8 cellular contexts compared by ENCODE assay signal in the genomic region with DNA sequence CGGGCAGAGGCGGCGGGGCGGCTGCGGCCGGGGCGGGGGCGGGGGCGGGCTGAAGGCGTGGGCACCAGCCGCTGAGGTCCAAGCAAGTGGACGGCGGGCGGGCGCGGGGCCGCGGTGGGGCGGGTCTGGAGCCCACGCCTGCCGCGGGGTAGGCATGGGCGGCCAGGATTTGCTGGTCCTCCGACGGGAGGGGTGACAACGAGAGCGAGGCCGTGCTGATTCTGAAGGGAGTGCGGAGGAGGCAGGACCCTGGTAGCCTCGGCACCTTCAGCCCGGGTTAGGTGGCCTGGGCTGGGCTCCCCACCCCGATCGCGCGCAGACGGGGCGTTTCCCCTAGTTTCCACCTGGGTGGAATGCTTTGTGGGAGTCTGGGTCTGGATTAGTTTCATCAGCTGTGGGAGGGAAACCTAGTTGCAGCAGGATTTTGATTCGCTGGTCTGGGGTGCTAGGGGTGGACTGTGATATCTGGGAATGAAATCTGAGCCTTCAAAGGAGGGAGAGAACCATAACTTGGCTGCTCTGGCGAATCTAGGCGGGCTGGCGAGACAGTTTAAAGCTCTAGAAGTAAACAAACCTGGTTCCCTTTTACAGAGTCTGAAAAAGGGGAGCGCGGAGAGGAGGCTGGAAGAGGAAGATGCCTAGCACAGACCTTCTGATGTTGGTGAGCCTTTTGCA. TPM values are rescaled to one million over a fixed set of nuclear protein-coding genes. Genes with fewer than 3 reads are reported as not detected.
A peak's percentile ranks its signal among the peaks of the same experiment; 100 is the strongest.
DNase-seq lines count a peak whose midpoint lies in the region; ATAC-seq, FAIRE-seq and TF ChIP-seq lines count a peak whose summit lies in the region.

No MANE protein-coding gene starts in this region.

- no peaks in the 10 kb centered on the region for H3K27me3 Mint-ChIP-seq in activated CD8-positive, alpha-beta memory T cell treated with anti-CD3 and anti-CD28 coated beads, Interleukin-2, amount 10 ng/mL, durations not matched to agents 7 days and 5 days

- H3K27ac ChIP-seq in AG04450 (ENCODE audit: low read depth, low read length): peak overlapping the region; percentile 95
- peak overlapping the region; percentile 34; the same call in 1 of the 2 replicates for H3K27ac ChIP-seq in H1 (ENCODE audit: low read depth, low read length)

- H3K14ac ChIP-seq in H1 (ENCODE audit: insufficient read length): no peak overlapping the region

- H3K9me3 Mint-ChIP-seq in activated CD8-positive, alpha-beta memory T cell treated with anti-CD3 and anti-CD28 coated beads, Interleukin-2, amount 10 ng/mL, durations not matched to agents 7 days and 5 days (ENCODE audit: low read depth): no peaks in the 10 kb centered on the region

- H2BK15ac ChIP-seq in H1 (ENCODE audit: low read length): no peak overlapping the region

- H4K20me1 ChIP-seq in H1 (replicated peaks in 1 of 2; ENCODE audit: control insufficient read depth in 1 of 2, insufficient read depth in 2 of 2, low read length in 2 of 2): peaks cover 0 to 4% of the 10 kb centered on the region in 2 experiments

- no peak for TF ChIP-seq RAD21 in H1 (IDR thresholded peaks at IDR 0.05 in 1 of 2, conservative IDR thresholded peaks at IDR 0.05 in 1 of 2; ENCODE audit: low read depth in 2 of 2, low read length in 2 of 2)

- CTCF ChIA-PET in AG04450 (lab: Charles Lee) (interaction anchor here (0.6 to 3.6 kb wide), 11 partner anchors 11 to 267 kb away, joined by 3 to 16 read pairs (median 3); no protein-coding TSS in a partner anchor), H1 (lab: Charles Lee; ENCODE audit: partially characterized antibody) (interaction anchor here (0.8 to 2.6 kb wide), 12 partner anchors 11 to 308 kb away, joined by 3 to 7 read pairs (median 4); no protein-coding TSS in a partner anchor)
- CTCF ChIA-PET in activated CD8-positive, alpha-beta memory T cell treated with anti-CD3 and anti-CD28 coated beads, Interleukin-2, amount 10 ng/mL, durations not matched to agents 7 days and 5 days (lab: Charles Lee): interaction anchor here (0.7 to 3.8 kb wide), 13 partner anchors 10 to 411 kb away, joined by 3 to 33 read pairs (median 4); no protein-coding TSS in a partner anchor

- no peak overlapping the region for H2BK120ac ChIP-seq in H1 (replicated peaks; ENCODE audit: low read depth, low read length)

- H3K4me2 ChIP-seq in H1 (ENCODE audit: insufficient read depth in 1 of 2, low read depth in 2 of 2, low read length in 2 of 2): peak overlapping the region; percentile 58 to 71

- peak overlapping the region; percentile 82 for H4K91ac ChIP-seq in H1 (replicated peaks; ENCODE audit: insufficient read length, low read length)

- no peak for TF ChIP-seq CTCF in AG04450 (IDR thresholded peaks at IDR 0.05; ENCODE audit: low read depth, low read length)
- TF ChIP-seq CTCF in H1 (IDR thresholded peaks at IDR 0.05; ENCODE audit: control extremely low read depth in 1 of 3, insufficient read depth in 1 of 3, low read depth in 1 of 3, low read length in 3 of 3): no peak

- no peak overlapping the region for H3K23ac ChIP-seq in H1 (ENCODE audit: insufficient read length)

- H3K36me3 ChIP-seq in H1 (ENCODE audit: control insufficient read depth in 2 of 4, insufficient read depth in 4 of 4, low read length in 3 of 4): peaks cover 2 to 21% (median 5%) of the 10 kb centered on the region in 4 experiments; a peak in 4 of 8 replicates

- peak; percentile 75 for DNase-seq in AG04450 (ENCODE audit: low read depth, low spot score)
- peak; percentile 25 for DNase-seq in NCI-H526 treated with DMSO at 0.1 percent for 48 hours (lab: John Stamatoyannopoulos, UW)
- DNase-seq in activated CD8-positive, alpha-beta memory T cell treated with anti-CD3 and anti-CD28 coated beads, Interleukin-2, amount 10 ng/mL, durations not matched to agents 7 days and 5 days: peak; percentile 60
- peak in 1 of 2 experiments; percentile 76 for DNase-seq in H1 (ENCODE audit: low read depth in 1 of 2, low spot score in 2 of 2)
- DNase-seq in medulla oblongata (ENCODE audit: extremely low spot score): peak; percentile 42
- DNase-seq in stimulated activated CD8-positive, alpha-beta memory T cell treated with anti-CD3 and anti-CD28 coated beads, Interleukin-15, amount 100 ng/mL, for 24 hours (ENCODE audit: low read depth): peak; percentile 22

- H3K23me2 ChIP-seq in H1 (ENCODE audit: low read depth, low read length): peaks cover 3% of the 10 kb centered on the region; the same call in 1 of the 2 replicates

- peak overlapping the region; percentile 80 for H3K4me3 Mint-ChIP-seq in activated CD8-positive, alpha-beta memory T cell treated with anti-CD3 and anti-CD28 coated beads, Interleukin-2, amount 10 ng/mL, durations not matched to agents 7 days and 5 days

- H3K79me1 ChIP-seq in H1 (ENCODE audit: low read depth, low read length): peaks cover 2% of the 10 kb centered on the region; the same call in 1 of the 2 replicates

- H2AK5ac ChIP-seq in H1 (ENCODE audit: low read depth, low read length): no peak overlapping the region

- H3K4me1 Mint-ChIP-seq in activated CD8-positive, alpha-beta memory T cell treated with anti-CD3 and anti-CD28 coated beads, Interleukin-2, amount 10 ng/mL, durations not matched to agents 7 days and 5 days: peaks cover 23% of the 10 kb centered on the region

- 4% methylated on average over 16 of the region's 43 CpGs; no CpG with 5 or more reads in 1 of the 2 experiments for WGBS in H1 (ENCODE audit: extremely low coverage in 1 of 2, insufficient coverage in 1 of 2, insufficient read length in 1 of 2, insufficient replicate concordance in 2 of 2, low coverage in 1 of 2, low lambda C conversion rate in 2 of 2, missing lambda C conversion rate in 1 of 2), 2 experiments

- ATAC-seq in GM18511 (IDR thresholded peaks at IDR 0.05; ENCODE audit: unreplicated experiment) (peak; percentile 44), HG03095 (IDR thresholded peaks at IDR 0.05; ENCODE audit: unreplicated experiment) (peak; percentile 27)
- peak; percentile 61 for ATAC-seq in activated CD8-positive, alpha-beta memory T cell treated with anti-CD3 and anti-CD28 coated beads, Interleukin-2, amount 10 ng/mL, durations not matched to agents 7 days and 5 days

- TF ChIP-seq EP300 in H1 (IDR thresholded peaks at IDR 0.05; ENCODE audit: borderline replicate concordance in 1 of 2, low read depth in 2 of 2, low read length in 2 of 2): no peak

- peak overlapping the region; percentile 53; the same call in 1 of the 2 replicates for H4K8ac ChIP-seq in H1 (ENCODE audit: extremely low read depth, insufficient read depth, low read length)

- TF ChIP-seq POLR2A in H1 (IDR thresholded peaks at IDR 0.05; ENCODE audit: control extremely low read depth in 1 of 2, low read depth in 2 of 2, low read length in 2 of 2): peak in 1 of 2 experiments; percentile 6; a peak in 1 of 3 replicates

- peak overlapping the region; percentile 66 for H3K56ac ChIP-seq in H1 (replicated peaks; ENCODE audit: insufficient read length, low read depth, low read length)

- peaks cover 4 to 39% of the 10 kb centered on the region in 2 experiments; a peak in 2 of 4 replicates for H3K79me2 ChIP-seq in H1 (ENCODE audit: control insufficient read depth in 1 of 2, insufficient read depth in 2 of 2, low read length in 2 of 2)

- peak overlapping the region; percentile 12 for H4K5ac ChIP-seq in H1 (ENCODE audit: insufficient read length, low read depth, low read length)

- peak overlapping the region in 3 of 4 experiments; percentile 62 to 76 (median 70); a peak in 6 of 7 replicates for H3K9ac ChIP-seq in H1 (replicated peaks in 1 of 4; ENCODE audit: extremely low read depth in 1 of 4, low read depth in 3 of 4, low read length in 3 of 4)

- H3K4me1 ChIP-seq in H1 (replicated peaks in 1 of 4; ENCODE audit: control insufficient read depth in 3 of 4, insufficient read depth in 4 of 4, low read length in 3 of 4): no peaks in the 10 kb centered on the region

- no peaks in the 10 kb centered on the region; the same call in 1 of the 2 replicates for H3K9me3 ChIP-seq in AG04450 (ENCODE audit: control insufficient read depth, insufficient read depth, low read length)
- H3K9me3 ChIP-seq in H1 (ENCODE audit: insufficient read depth in 2 of 2, low read depth in 1 of 2, low read length in 1 of 2): no peaks in the 10 kb centered on the region

- H2BK5ac ChIP-seq in H1 (ENCODE audit: low read depth, low read length): peak overlapping the region; percentile 90; the same call in 1 of the 2 replicates

- no peak overlapping the region for H2BK12ac ChIP-seq in H1 (ENCODE audit: low read depth, low read length)

- H3K4me3 ChIP-seq in AG04450 (ENCODE audit: low read depth, low read length) (peak overlapping the region; percentile 96), H1 (ENCODE audit: extremely low read depth in 1 of 4, insufficient read depth in 2 of 4, low read depth in 3 of 4, low read length in 4 of 4) (peak overlapping the region; percentile 52 to 91 (median 88))

- FAIRE-seq in H1 (lab: Jason Lieb, UNC): peak; percentile 39

- no peak overlapping the region; the same call in 1 of the 2 replicates for H3K18ac ChIP-seq in H1 (ENCODE audit: extremely low read depth, low read length)

- H3K4ac ChIP-seq in H1 (replicated peaks; ENCODE audit: insufficient read length, low read depth, low read length): no peak overlapping the region

- H2BK20ac ChIP-seq in H1 (ENCODE audit: low read length): no peak overlapping the region

- peak overlapping the region; percentile 58 for H3K27ac Mint-ChIP-seq in activated CD8-positive, alpha-beta memory T cell treated with anti-CD3 and anti-CD28 coated beads, Interleukin-2, amount 10 ng/mL, durations not matched to agents 7 days and 5 days

- peak overlapping the region; percentile 18; the same call in 1 of the 2 replicates for H2AFZ ChIP-seq in H1 (ENCODE audit: low read length)

- peaks cover 11% of the 10 kb centered on the region for H3K36me3 Mint-ChIP-seq in activated CD8-positive, alpha-beta memory T cell treated with anti-CD3 and anti-CD28 coated beads, Interleukin-2, amount 10 ng/mL, durations not matched to agents 7 days and 5 days

- POLR2A ChIA-PET in AG04450 (lab: Yijun Ruan, JAX) (interaction anchor here (2.0 kb wide), 1 partner anchor 16 kb away, joined by 11 read pairs; no protein-coding TSS in a partner anchor), H1 (lab: Charles Lee; ENCODE audit: partially characterized antibody) (interaction anchor here (0.9 to 2.2 kb wide), 5 partner anchors 9 to 249 kb away, joined by 3 to 8 read pairs (median 4); no protein-coding TSS in a partner anchor)

- H3K27me3 ChIP-seq in AG04450 (ENCODE audit: control insufficient read depth, insufficient read depth, low read length) (peaks cover 8% of the 10 kb centered on the region), H1 (replicated peaks in 1 of 4; ENCODE audit: control insufficient read depth in 3 of 4, extremely low read depth in 1 of 4, insufficient read depth in 3 of 4, low read length in 3 of 4) (no peaks in the 10 kb centered on the region)

RNA-seq across cellular contexts. Expression of a gene that starts 0.6 kb away (rescaled TPM):
- polyA plus RNA-seq in AG04450 (2011; rRNA removed) (30.1 and 30.8 TPM in 2 replicates), H1 (2011; rRNA removed) (15.9 and 20.5 TPM in 2 replicates)
- 61.1 and 66.5 TPM in 2 replicates for polyA minus RNA-seq in AG04450 (2011; rRNA and poly(A)+ RNA removed)
- 10 to 100 TPM; 22.5 to 29.3 TPM for total RNA-seq in activated CD8-positive, alpha-beta memory T cell treated with anti-CD3 and anti-CD28 coated beads, Interleukin-2, amount 10 ng/mL, durations not matched to agents 7 days and 5 days
- total RNA-seq in H1 (2021; fragmentation: NEBNext Ultra II Directional; extraction: Animal tissue kit (Norgen Biotek cat#: 25700)): 51.6 and 52.8 TPM in 2 replicates
- polyA plus RNA-seq in H1 (2011; cell fraction: cytosol; rRNA removed): 23.1 TPM
- 16.8 TPM for polyA plus RNA-seq in H1 (2011; cell fraction: nucleus; rRNA removed)
- polyA plus RNA-seq in H1 (2012, experiment 1 of 2): 23.7 to 30.6 TPM (median 24.4 TPM) in 4 replicates
- polyA plus RNA-seq in H1 (2012, experiment 2 of 2): 7.2 TPM
- 24.3 TPM for polyA plus RNA-seq in H1 (2013, experiment 1 of 2)
- polyA plus RNA-seq in H1 (2013, experiment 2 of 2): 27.1 TPM
- 58.8 and 63.0 TPM in 2 replicates for polyA minus RNA-seq in H1 (2011; rRNA and poly(A)+ RNA removed)
- polyA minus RNA-seq in H1 (2011; cell fraction: cytosol; rRNA and poly(A)+ RNA removed): 28.0 TPM
- 28.5 TPM for polyA minus RNA-seq in H1 (2011; cell fraction: nucleus; rRNA and poly(A)+ RNA removed)

RNA-seq across cellular contexts. Expression of a gene that starts 31.2 kb away (rescaled TPM):
- polyA plus RNA-seq in AG04450 (2011; rRNA removed): not detected in 2 replicates
- polyA minus RNA-seq in AG04450 (2011; rRNA and poly(A)+ RNA removed): not detected in 2 replicates
- not detected for total RNA-seq in activated CD8-positive, alpha-beta memory T cell treated with anti-CD3 and anti-CD28 coated beads, Interleukin-2, amount 10 ng/mL, durations not matched to agents 7 days and 5 days
- total RNA-seq in H1 (2021; fragmentation: NEBNext Ultra II Directional; extraction: Animal tissue kit (Norgen Biotek cat#: 25700)): not detected in 2 replicates
- not detected in 2 replicates for polyA plus RNA-seq in H1 (2011; rRNA removed)
- polyA plus RNA-seq in H1 (2011; cell fraction: cytosol; rRNA removed): not detected
- polyA plus RNA-seq in H1 (2011; cell fraction: nucleus; rRNA removed): not detected
- polyA plus RNA-seq in H1 (2012, experiment 1 of 2): not detected in 4 replicates
- not detected for polyA plus RNA-seq in H1 (2012, experiment 2 of 2)
- polyA plus RNA-seq in H1 (2013, experiment 1 of 2): not detected
- not detected for polyA plus RNA-seq in H1 (2013, experiment 2 of 2)
- not detected in 2 replicates for polyA minus RNA-seq in H1 (2011; rRNA and poly(A)+ RNA removed)
- polyA minus RNA-seq in H1 (2011; cell fraction: cytosol; rRNA and poly(A)+ RNA removed): not detected
- polyA minus RNA-seq in H1 (2011; cell fraction: nucleus; rRNA and poly(A)+ RNA removed): not detected
